ENCODE assay signal across 35 cellular contexts in the genomic region with DNA sequence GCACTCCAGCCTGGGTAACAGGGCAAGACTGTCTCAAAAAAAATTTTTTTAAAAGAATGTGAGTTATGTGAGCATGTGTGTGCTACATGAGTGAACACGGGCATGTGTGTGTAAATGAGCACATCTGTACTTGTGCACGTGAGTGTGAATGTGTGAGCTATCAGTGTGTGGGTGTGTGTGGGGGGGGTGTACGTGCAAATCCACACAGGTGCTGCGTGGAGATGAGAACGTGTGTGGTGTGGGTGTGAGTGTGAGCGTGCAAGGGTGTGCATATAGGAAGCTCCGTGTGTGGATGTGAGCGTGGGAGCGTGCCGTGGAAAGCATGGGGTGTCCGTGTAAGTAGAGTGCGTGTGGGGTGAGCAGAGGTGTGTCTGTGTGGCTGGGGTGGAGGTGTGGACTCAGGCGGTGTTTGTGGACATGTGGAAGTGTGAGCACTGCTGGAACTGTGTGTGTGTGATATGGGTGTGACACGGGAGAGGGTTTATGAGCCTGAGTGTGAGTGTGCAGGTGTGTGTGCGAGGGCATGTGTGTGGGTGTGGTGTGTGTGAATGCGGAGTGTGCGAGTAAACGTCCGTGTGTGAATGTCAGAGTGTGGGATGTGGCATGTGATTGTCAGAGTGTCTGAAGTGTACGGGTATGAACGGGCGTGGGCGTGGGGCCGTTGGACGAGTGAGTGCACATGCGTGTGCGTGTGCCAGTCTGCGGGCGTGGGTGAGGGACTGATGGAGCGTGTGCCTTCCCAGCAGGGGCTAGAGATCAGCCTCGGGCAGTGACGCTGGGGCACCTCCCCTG. TPM values are rescaled to one million over a fixed set of nuclear protein-coding genes. Genes with fewer than 3 reads are reported as not detected.
DNase-seq lines count a peak whose midpoint lies in the region; ATAC-seq, FAIRE-seq and TF ChIP-seq lines count a peak whose summit lies in the region.
"Had no signal": no experiment of that assay in that cellular context is flagged by ENCODE, and none has a peak within 500 bp of the region (broad histone marks: within the 10 kb centered on the region; RNA-seq: fewer than 3 reads in every experiment).

No MANE protein-coding gene starts in this region.

- no peaks in the 10 kb centered on the region for H4K20me1 ChIP-seq in osteoblast (ENCODE audit: insufficient read depth, low read length)

- H3K27me3 ChIP-seq in left lung (no peaks in the 10 kb centered on the region), osteoblast (ENCODE audit: insufficient read depth, low read length) (no peaks in the 10 kb centered on the region)
- H3K27me3 ChIP-seq in CD8-positive, alpha-beta memory T cell (ENCODE audit: insufficient read depth, low read length, poor library complexity, severe bottlenecking), result no peaks in the 10 kb centered on the region
- H3K27me3 ChIP-seq: brain microvascular endothelial cell, MG63, neutrophil, sigmoid colon, upper lobe of left lung had no signal

- H3K36me3 ChIP-seq in left lung, result no peaks in the 10 kb centered on the region
- peaks cover 3% of the 10 kb centered on the region for H3K36me3 ChIP-seq in osteoblast (ENCODE audit: insufficient read depth, low read length)
- H3K36me3 ChIP-seq in CD8-positive, alpha-beta memory T cell (ENCODE audit: insufficient read depth, low read length), result no peaks in the 10 kb centered on the region
- H3K36me3 ChIP-seq: brain microvascular endothelial cell, MG63, neutrophil, prostate gland, sigmoid colon, upper lobe of left lung had no signal

- H3K27ac Mint-ChIP-seq in brain, result peak overlapping the region; percentile 6 to 55 (median 27)
- H3K27ac Mint-ChIP-seq in CD8-positive, alpha-beta memory T cell, result peak overlapping the region in 1 of 8 donors; percentile 14
- H3K27ac Mint-ChIP-seq in T-helper 2 cell treated with Interferon-gamma antibody and Interleukin-4, amounts not matched to agents 5 μg/mL and 100 μg/mL, for 36 hours, result no peak overlapping the region
- H3K27ac Mint-ChIP-seq: activated CD4-positive, alpha-beta memory T cell treated with anti-CD3 and anti-CD28 coated beads, Interleukin-2, amount 10 ng/mL, durations not matched to agents 7 days and 5 days; activated naive CD4-positive, alpha-beta T cell treated with anti-CD3 and anti-CD28 coated beads, Interleukin-2, amount 50 U/mL, for 24 hours; activated T-helper 1 cell treated with anti-CD3 and anti-CD28 coated beads, Interleukin-12 subunit alpha, Interleukin-12 subunit beta, Interleukin-2, Interleukin-4 antibody, amounts not matched to agents 30 ng/mL and 10 ng/mL and 1 ng/mL, durations not matched to agents 14 hours and 24 hours and 36 hours; HFFc6; memory B cell had no signal

- H3K9me3 Mint-ChIP-seq in brain, result peaks cover 0 to 12% (median 3%) of the 10 kb centered on the region in 5 experiments
- H3K9me3 Mint-ChIP-seq in CD8-positive, alpha-beta memory T cell, result no peaks in the 10 kb centered on the region
- H3K9me3 Mint-ChIP-seq in T-helper 2 cell treated with Interferon-gamma antibody and Interleukin-4, amounts not matched to agents 5 μg/mL and 100 μg/mL, for 36 hours, result no peaks in the 10 kb centered on the region
- H3K9me3 Mint-ChIP-seq: activated CD4-positive, alpha-beta memory T cell treated with anti-CD3 and anti-CD28 coated beads, Interleukin-2, amount 10 ng/mL, durations not matched to agents 7 days and 5 days; activated naive CD4-positive, alpha-beta T cell treated with anti-CD3 and anti-CD28 coated beads, Interleukin-2, amount 50 U/mL, for 24 hours; activated T-helper 1 cell treated with anti-CD3 and anti-CD28 coated beads, Interleukin-12 subunit alpha, Interleukin-12 subunit beta, Interleukin-2, Interleukin-4 antibody, amounts not matched to agents 30 ng/mL and 10 ng/mL and 1 ng/mL, durations not matched to agents 14 hours and 24 hours and 36 hours; HFFc6; immature natural killer cell; memory B cell had no signal

- H3K4me1 ChIP-seq in left lung, result no peaks in the 10 kb centered on the region
- no peaks in the 10 kb centered on the region for H3K4me1 ChIP-seq in osteoblast (ENCODE audit: insufficient read depth, low read length)
- no peaks in the 10 kb centered on the region for H3K4me1 ChIP-seq in CD8-positive, alpha-beta memory T cell (ENCODE audit: insufficient read depth, low read length)
- H3K4me1 ChIP-seq: prostate gland, upper lobe of left lung had no signal

- CTCF ChIA-PET in CD8-positive, alpha-beta memory T cell (lab: Charles Lee), result no interaction called here

- no peaks in the 10 kb centered on the region for H3K9me3 ChIP-seq in left lung
- no peaks in the 10 kb centered on the region for H3K9me3 ChIP-seq in osteoblast (ENCODE audit: low read depth, low read length)
- no peaks in the 10 kb centered on the region for H3K9me3 ChIP-seq in CD8-positive, alpha-beta memory T cell (ENCODE audit: low read length)
- H3K9me3 ChIP-seq: MG63, neutrophil, prostate gland, sigmoid colon had no signal

- TF ChIP-seq POLR2A in GM12891 (IDR thresholded peaks at IDR 0.05; ENCODE audit: low read depth, low read length), result no peak

- TF ChIP-seq CTCF in brain (conservative IDR thresholded peaks at IDR 0.05) (no peak), left lung (IDR thresholded peaks at IDR 0.05) (no peak), osteoblast (IDR thresholded peaks at IDR 0.05; ENCODE audit: extremely low read depth, low read depth, low read length) (no peak)

- POLR2A ChIA-PET in CD8-positive, alpha-beta memory T cell (lab: Charles Lee), result no interaction called here

- H2AFZ ChIP-seq in osteoblast (ENCODE audit: low read length), result no peak overlapping the region
- H2AFZ ChIP-seq: GM23248 had no signal

- peaks cover 13% of the 10 kb centered on the region for H3K36me3 Mint-ChIP-seq in brain
- peaks cover 0 to 6% (median 3%) of the 10 kb centered on the region in 3 donors for H3K36me3 Mint-ChIP-seq in CD8-positive, alpha-beta memory T cell
- no peaks in the 10 kb centered on the region for H3K36me3 Mint-ChIP-seq in T-helper 2 cell treated with Interferon-gamma antibody and Interleukin-4, amounts not matched to agents 5 μg/mL and 100 μg/mL, for 36 hours (ENCODE audit: low read depth)

- no peak overlapping the region for H3K4me2 ChIP-seq in osteoblast (ENCODE audit: insufficient read depth, low read length)

- H3K27me3 Mint-ChIP-seq in brain, result no peaks in the 10 kb centered on the region
- H3K27me3 Mint-ChIP-seq in CD8-positive, alpha-beta memory T cell, result no peaks in the 10 kb centered on the region
- no peaks in the 10 kb centered on the region for H3K27me3 Mint-ChIP-seq in T-helper 2 cell treated with Interferon-gamma antibody and Interleukin-4, amounts not matched to agents 5 μg/mL and 100 μg/mL, for 36 hours (ENCODE audit: low read depth)
- H3K27me3 Mint-ChIP-seq: activated CD4-positive, alpha-beta memory T cell treated with anti-CD3 and anti-CD28 coated beads, Interleukin-2, amount 10 ng/mL, durations not matched to agents 7 days and 5 days; activated naive CD4-positive, alpha-beta T cell treated with anti-CD3 and anti-CD28 coated beads, Interleukin-2, amount 50 U/mL, for 24 hours; CD4-positive, CD25-positive, alpha-beta regulatory T cell; memory B cell had no signal

- H3K4me3 Mint-ChIP-seq in brain, result peak overlapping the region in 1 of 5 experiments; percentile 7
- no peak overlapping the region for H3K4me3 Mint-ChIP-seq in CD8-positive, alpha-beta memory T cell
- no peak overlapping the region for H3K4me3 Mint-ChIP-seq in T-helper 2 cell treated with Interferon-gamma antibody and Interleukin-4, amounts not matched to agents 5 μg/mL and 100 μg/mL, for 36 hours
- H3K4me3 Mint-ChIP-seq: activated CD4-positive, alpha-beta memory T cell treated with anti-CD3 and anti-CD28 coated beads, Interleukin-2, amount 10 ng/mL, durations not matched to agents 7 days and 5 days; activated naive CD4-positive, alpha-beta T cell treated with anti-CD3 and anti-CD28 coated beads, Interleukin-2, amount 50 U/mL, for 24 hours; activated T-helper 1 cell treated with anti-CD3 and anti-CD28 coated beads, Interleukin-12 subunit alpha, Interleukin-12 subunit beta, Interleukin-2, Interleukin-4 antibody, amounts not matched to agents 30 ng/mL and 10 ng/mL and 1 ng/mL, durations not matched to agents 14 hours and 24 hours and 36 hours; HFFc6; immature natural killer cell; memory B cell had no signal

- peaks cover 5% of the 10 kb centered on the region for H3K4me1 Mint-ChIP-seq in brain
- H3K4me1 Mint-ChIP-seq in CD8-positive, alpha-beta memory T cell, result no peaks in the 10 kb centered on the region
- H3K4me1 Mint-ChIP-seq in T-helper 2 cell treated with Interferon-gamma antibody and Interleukin-4, amounts not matched to agents 5 μg/mL and 100 μg/mL, for 36 hours (ENCODE audit: low read depth), result no peaks in the 10 kb centered on the region
- H3K4me1 Mint-ChIP-seq: activated CD4-positive, alpha-beta memory T cell treated with anti-CD3 and anti-CD28 coated beads, Interleukin-2, amount 10 ng/mL, durations not matched to agents 7 days and 5 days; activated naive CD4-positive, alpha-beta T cell treated with anti-CD3 and anti-CD28 coated beads, Interleukin-2, amount 50 U/mL, for 24 hours; immature natural killer cell had no signal

- no peaks in the 10 kb centered on the region for H3K79me2 ChIP-seq in osteoblast (ENCODE audit: insufficient read depth, low read length)

- no peak overlapping the region for H3K27ac ChIP-seq in left lung
- H3K27ac ChIP-seq in osteoblast (ENCODE audit: low read depth, low read length), result no peak overlapping the region
- H3K27ac ChIP-seq in CD8-positive, alpha-beta memory T cell (ENCODE audit: low read depth, low read length), result no peak overlapping the region
- H3K27ac ChIP-seq: brain microvascular endothelial cell, GM23248, neutrophil, prostate gland, upper lobe of left lung had no signal

- no peak for DNase-seq in GM12891 (ENCODE audit: insufficient read length, low spot score)
- DNase-seq in left lung, result no peak
- DNase-seq in osteoblast (ENCODE audit: insufficient read length, low spot score, missing footprints), result peak; percentile 68
- no peak for DNase-seq in CD8-positive, alpha-beta memory T cell
- no peak for DNase-seq in T-helper 2 cell treated with Interferon-gamma antibody and Interleukin-4, amounts not matched to agents 5 μg/mL and 100 μg/mL, for 36 hours (ENCODE audit: low spot score)
- DNase-seq in AG20443 (ENCODE audit: low spot score), result no peak
- DNase-seq: activated CD4-positive, alpha-beta memory T cell treated with anti-CD3 and anti-CD28 coated beads, Interleukin-2, amount 10 ng/mL, durations not matched to agents 7 days and 5 days; activated CD8-positive, alpha-beta memory T cell treated with anti-CD3 and anti-CD28 coated beads, Interleukin-2, amount 50 U/mL, for 4 hours; amniotic stem cell; brain microvascular endothelial cell; CD4-positive, CD25-positive, alpha-beta regulatory T cell; GM23248; HFFc6; immature natural killer cell; KBM-7; left colon; MG63; NCI-H1105; NCI-H187 treated with DMSO at 0.1 percent for 48 hours; NCI-H526; SHP77; sigmoid colon; stimulated activated CD4-positive, alpha-beta T cell treated with anti-CD3 and anti-CD28 coated beads, Interleukin-15, amount 100 ng/mL, for 24 hours; stimulated activated CD4-positive, alpha-beta T cell treated with anti-CD3 and anti-CD28 coated beads, Interleukin-4, amount 100 ng/mL, for 4 hours had no signal

- FAIRE-seq in GM12891 (lab: Jason Lieb, UNC), result peak; percentile 35
- FAIRE-seq: D721Med, GM18507, GM19239 had no signal

- intact Hi-C loops in left lung (cut with DNase I), result no loop called here

- H3K4me3 ChIP-seq in left lung, result no peak overlapping the region
- H3K4me3 ChIP-seq in osteoblast (ENCODE audit: insufficient read depth, low read length), result no peak overlapping the region
- H3K4me3 ChIP-seq in CD8-positive, alpha-beta memory T cell (ENCODE audit: low read length), result no peak overlapping the region
- H3K4me3 ChIP-seq: GM23248, MG63, prostate gland, sigmoid colon, upper lobe of left lung had no signal

- ATAC-seq in left lung (peak; percentile 11), HG02798 (IDR thresholded peaks at IDR 0.05; ENCODE audit: poor library complexity, unreplicated experiment) (no peak)
- ATAC-seq: left colon had no signal

RNA-seq across cellular contexts. Expression of a gene that starts 44.0 kb away (rescaled TPM):
- polyA plus RNA-seq in GM12891 (2012; ENCODE audit: low read depth, missing spikeins), result 2.5 TPM
- 8.2 TPM for polyA plus RNA-seq in brain (ENCODE audit: insufficient read depth, low read depth, low replicate concordance)
- total RNA-seq in left lung (10 to 100 TPM; 11.8 to 12.1 TPM), osteoblast (8.8 and 9.4 TPM in 2 replicates)
- total RNA-seq in CD8-positive, alpha-beta memory T cell, result 10 to 100 TPM; 16.3 to 16.9 TPM
- polyA plus RNA-seq in CD8-positive, alpha-beta memory T cell, result 3.0 TPM

RNA-seq across cellular contexts. Expression of a gene that starts 45.9 kb away (rescaled TPM):
- 14.7 TPM for polyA plus RNA-seq in GM12891 (2012; ENCODE audit: low read depth, missing spikeins)
- polyA plus RNA-seq in brain (ENCODE audit: insufficient read depth, low read depth, low replicate concordance), result 36.8 TPM
- 100 to 1,000 TPM in 1 of 2 donors, 10 to 100 TPM in 1; 94.4 to 102 TPM for total RNA-seq in left lung
- 61.3 and 83.6 TPM in 2 replicates for total RNA-seq in osteoblast
- 10 to 100 TPM; 44.7 to 47.4 TPM for total RNA-seq in CD8-positive, alpha-beta memory T cell
- polyA plus RNA-seq in CD8-positive, alpha-beta memory T cell, result 2.1 TPM
